1 cellular context compared by ENCODE assay signal in the genomic region with DNA sequence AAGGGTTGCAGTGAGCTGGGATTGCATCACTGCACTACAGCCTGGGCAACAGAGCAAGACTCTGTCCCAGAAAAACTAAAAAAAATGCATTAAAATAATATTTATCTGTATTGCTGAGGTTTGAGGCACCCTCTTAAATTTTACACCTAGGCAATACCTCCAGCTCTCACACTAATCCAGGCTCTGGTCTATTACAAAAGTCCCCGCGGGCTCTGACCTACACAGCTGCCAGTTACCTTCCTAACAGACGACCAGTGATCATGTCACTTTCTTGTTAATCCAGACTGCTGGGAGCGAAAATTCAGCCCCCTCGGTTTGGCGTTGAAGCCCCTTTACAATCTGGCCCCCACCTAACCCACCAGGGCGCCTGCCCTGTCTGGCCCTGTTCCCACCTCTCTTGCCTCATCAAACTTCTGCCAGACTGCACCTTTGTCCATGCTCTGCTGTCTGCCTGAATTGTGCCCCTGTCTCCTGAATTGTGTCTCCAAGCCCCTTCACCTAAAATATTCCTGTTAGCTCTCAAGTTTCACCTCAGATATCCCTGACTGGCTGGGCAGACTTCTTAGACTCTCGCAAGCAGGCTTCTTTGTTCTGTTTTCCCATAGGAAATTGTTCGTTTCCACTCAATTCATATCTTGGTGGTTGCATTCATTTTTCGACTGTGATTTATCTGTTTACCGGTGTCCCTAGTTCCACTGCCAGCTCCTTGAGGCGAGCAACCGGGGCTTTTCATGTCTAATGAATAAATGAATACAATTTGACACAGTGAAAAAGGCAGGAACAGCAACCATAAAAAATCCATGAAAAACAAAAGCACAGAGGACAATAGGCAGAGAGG.
TF ChIP-seq lines count a peak whose summit lies in the region.

No MANE protein-coding gene starts in this region.

TF ChIP-seq in HCT116, 20 proteins besides CTCF, POLR2A, EP300 and RAD21 (continued from another document):
- TF ChIP-seq, protein P1, sequence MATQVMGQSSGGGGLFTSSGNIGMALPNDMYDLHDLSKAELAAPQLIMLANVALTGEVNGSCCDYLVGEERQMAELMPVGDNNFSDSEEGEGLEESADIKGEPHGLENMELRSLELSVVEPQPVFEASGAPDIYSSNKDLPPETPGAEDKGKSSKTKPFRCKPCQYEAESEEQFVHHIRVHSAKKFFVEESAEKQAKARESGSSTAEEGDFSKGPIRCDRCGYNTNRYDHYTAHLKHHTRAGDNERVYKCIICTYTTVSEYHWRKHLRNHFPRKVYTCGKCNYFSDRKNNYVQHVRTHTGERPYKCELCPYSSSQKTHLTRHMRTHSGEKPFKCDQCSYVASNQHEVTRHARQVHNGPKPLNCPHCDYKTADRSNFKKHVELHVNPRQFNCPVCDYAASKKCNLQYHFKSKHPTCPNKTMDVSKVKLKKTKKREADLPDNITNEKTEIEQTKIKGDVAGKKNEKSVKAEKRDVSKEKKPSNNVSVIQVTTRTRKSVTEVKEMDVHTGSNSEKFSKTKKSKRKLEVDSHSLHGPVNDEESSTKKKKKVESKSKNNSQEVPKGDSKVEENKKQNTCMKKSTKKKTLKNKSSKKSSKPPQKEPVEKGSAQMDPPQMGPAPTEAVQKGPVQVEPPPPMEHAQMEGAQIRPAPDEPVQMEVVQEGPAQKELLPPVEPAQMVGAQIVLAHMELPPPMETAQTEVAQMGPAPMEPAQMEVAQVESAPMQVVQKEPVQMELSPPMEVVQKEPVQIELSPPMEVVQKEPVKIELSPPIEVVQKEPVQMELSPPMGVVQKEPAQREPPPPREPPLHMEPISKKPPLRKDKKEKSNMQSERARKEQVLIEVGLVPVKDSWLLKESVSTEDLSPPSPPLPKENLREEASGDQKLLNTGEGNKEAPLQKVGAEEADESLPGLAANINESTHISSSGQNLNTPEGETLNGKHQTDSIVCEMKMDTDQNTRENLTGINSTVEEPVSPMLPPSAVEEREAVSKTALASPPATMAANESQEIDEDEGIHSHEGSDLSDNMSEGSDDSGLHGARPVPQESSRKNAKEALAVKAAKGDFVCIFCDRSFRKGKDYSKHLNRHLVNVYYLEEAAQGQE (IDR thresholded peaks at IDR 0.05; ENCODE audit: low read depth) = no peak
- TF ChIP-seq EGR1 (IDR thresholded peaks at IDR 0.05; ENCODE audit: low read depth) (no peak), ELF1 (IDR thresholded peaks at IDR 0.05; ENCODE audit: borderline replicate concordance, low read depth) (no peak), EZH2 (IDR thresholded peaks at IDR 0.05) (no peak), SP1 (IDR thresholded peaks at IDR 0.05; ENCODE audit: low read depth) (no peak), TCF7L2 (IDR thresholded peaks at IDR 0.05; ENCODE audit: borderline replicate concordance, extremely low read depth, insufficient read depth, insufficient read length) (no peak), JUND (IDR thresholded peaks at IDR 0.05) (no peak), YY1 (IDR thresholded peaks at IDR 0.05; ENCODE audit: extremely low read depth, insufficient replicate concordance, low read depth, low read length) (no peak), SIN3A (IDR thresholded peaks at IDR 0.05; ENCODE audit: low read depth) (no peak), ZNF274 (IDR thresholded peaks at IDR 0.05; ENCODE audit: low read depth, low read length) (no peak)
- TF ChIP-seq, protein P2, sequence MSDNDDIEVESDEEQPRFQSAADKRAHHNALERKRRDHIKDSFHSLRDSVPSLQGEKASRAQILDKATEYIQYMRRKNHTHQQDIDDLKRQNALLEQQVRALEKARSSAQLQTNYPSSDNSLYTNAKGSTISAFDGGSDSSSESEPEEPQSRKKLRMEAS (IDR thresholded peaks at IDR 0.05) = no peak
- TF ChIP-seq, protein P3, sequence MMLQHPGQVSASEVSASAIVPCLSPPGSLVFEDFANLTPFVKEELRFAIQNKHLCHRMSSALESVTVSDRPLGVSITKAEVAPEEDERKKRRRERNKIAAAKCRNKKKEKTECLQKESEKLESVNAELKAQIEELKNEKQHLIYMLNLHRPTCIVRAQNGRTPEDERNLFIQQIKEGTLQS (IDR thresholded peaks at IDR 0.05) = no peak
- TF ChIP-seq, protein P4, sequence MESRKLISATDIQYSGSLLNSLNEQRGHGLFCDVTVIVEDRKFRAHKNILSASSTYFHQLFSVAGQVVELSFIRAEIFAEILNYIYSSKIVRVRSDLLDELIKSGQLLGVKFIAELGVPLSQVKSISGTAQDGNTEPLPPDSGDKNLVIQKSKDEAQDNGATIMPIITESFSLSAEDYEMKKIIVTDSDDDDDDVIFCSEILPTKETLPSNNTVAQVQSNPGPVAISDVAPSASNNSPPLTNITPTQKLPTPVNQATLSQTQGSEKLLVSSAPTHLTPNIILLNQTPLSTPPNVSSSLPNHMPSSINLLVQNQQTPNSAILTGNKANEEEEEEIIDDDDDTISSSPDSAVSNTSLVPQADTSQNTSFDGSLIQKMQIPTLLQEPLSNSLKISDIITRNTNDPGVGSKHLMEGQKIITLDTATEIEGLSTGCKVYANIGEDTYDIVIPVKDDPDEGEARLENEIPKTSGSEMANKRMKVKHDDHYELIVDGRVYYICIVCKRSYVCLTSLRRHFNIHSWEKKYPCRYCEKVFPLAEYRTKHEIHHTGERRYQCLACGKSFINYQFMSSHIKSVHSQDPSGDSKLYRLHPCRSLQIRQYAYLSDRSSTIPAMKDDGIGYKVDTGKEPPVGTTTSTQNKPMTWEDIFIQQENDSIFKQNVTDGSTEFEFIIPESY (IDR thresholded peaks at IDR 0.05; ENCODE audit: extremely low read depth, insufficient replicate concordance, low read length) = no peak
